1 cellular context compared by ENCODE assay signal in genomic region chr14:35353409-35354172, GRCh38.
TF ChIP-seq lines count a peak whose summit lies in the region.

No MANE protein-coding gene starts in this region.

TF ChIP-seq in HepG2, 621 proteins besides CTCF, POLR2A, EP300 and RAD21 (continued from another document and continues in another):
- TF ChIP-seq, protein P1, sequence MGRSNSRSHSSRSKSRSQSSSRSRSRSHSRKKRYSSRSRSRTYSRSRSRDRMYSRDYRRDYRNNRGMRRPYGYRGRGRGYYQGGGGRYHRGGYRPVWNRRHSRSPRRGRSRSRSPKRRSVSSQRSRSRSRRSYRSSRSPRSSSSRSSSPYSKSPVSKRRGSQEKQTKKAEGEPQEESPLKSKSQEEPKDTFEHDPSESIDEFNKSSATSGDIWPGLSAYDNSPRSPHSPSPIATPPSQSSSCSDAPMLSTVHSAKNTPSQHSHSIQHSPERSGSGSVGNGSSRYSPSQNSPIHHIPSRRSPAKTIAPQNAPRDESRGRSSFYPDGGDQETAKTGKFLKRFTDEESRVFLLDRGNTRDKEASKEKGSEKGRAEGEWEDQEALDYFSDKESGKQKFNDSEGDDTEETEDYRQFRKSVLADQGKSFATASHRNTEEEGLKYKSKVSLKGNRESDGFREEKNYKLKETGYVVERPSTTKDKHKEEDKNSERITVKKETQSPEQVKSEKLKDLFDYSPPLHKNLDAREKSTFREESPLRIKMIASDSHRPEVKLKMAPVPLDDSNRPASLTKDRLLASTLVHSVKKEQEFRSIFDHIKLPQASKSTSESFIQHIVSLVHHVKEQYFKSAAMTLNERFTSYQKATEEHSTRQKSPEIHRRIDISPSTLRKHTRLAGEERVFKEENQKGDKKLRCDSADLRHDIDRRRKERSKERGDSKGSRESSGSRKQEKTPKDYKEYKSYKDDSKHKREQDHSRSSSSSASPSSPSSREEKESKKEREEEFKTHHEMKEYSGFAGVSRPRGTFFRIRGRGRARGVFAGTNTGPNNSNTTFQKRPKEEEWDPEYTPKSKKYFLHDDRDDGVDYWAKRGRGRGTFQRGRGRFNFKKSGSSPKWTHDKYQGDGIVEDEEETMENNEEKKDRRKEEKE (IDR thresholded peaks at IDR 0.05): no peak
- no peak for TF ChIP-seq EZH2 (conservative IDR thresholded peaks at IDR 0.05; ENCODE audit: low read depth, low read length)
- TF ChIP-seq ZNF503 (CRISPR knock-in tag; IDR thresholded peaks at IDR 0.05): no peak
- TF ChIP-seq IRF9 (CRISPR knock-in tag; IDR thresholded peaks at IDR 0.05; ENCODE audit: borderline replicate concordance): no peak
- TF ChIP-seq ZKSCAN5 (CRISPR knock-in tag; IDR thresholded peaks at IDR 0.05): no peak
- TF ChIP-seq ZBTB38 (CRISPR knock-in tag; IDR thresholded peaks at IDR 0.05): peak; percentile 52; the same call in 1 of the 2 replicates
- peak; percentile 63; the same call in 1 of the 2 replicates for TF ChIP-seq FOXO1 (CRISPR knock-in tag; IDR thresholded peaks at IDR 0.05)
- TF ChIP-seq ZNF280B (CRISPR knock-in tag; IDR thresholded peaks at IDR 0.05; ENCODE audit: borderline replicate concordance): no peak
- peak; percentile 76; the same call in 1 of the 2 replicates for TF ChIP-seq ZNF510 (CRISPR knock-in tag; IDR thresholded peaks at IDR 0.05; ENCODE audit: low read depth)
- TF ChIP-seq PRPF4 (IDR thresholded peaks at IDR 0.05; ENCODE audit: low read depth, low read length, poor library complexity, severe bottlenecking): no peak
- TF ChIP-seq ZNF317 (CRISPR knock-in tag; IDR thresholded peaks at IDR 0.05): no peak
- no peak for TF ChIP-seq ZNF878 (CRISPR knock-in tag; IDR thresholded peaks at IDR 0.05)
- no peak for TF ChIP-seq MXD1 (CRISPR knock-in tag; IDR thresholded peaks at IDR 0.05)
- TF ChIP-seq ZBTB7B (CRISPR knock-in tag; IDR thresholded peaks at IDR 0.05): no peak
- no peak for TF ChIP-seq HNRNPK (IDR thresholded peaks at IDR 0.05; ENCODE audit: low read depth, low read length, poor library complexity, severe bottlenecking)
- TF ChIP-seq HNRNPL (IDR thresholded peaks at IDR 0.05; ENCODE audit: low read depth, low read length): no peak
- peak; percentile 56 for TF ChIP-seq NCOA2 (CRISPR knock-in tag; IDR thresholded peaks at IDR 0.05)
- TF ChIP-seq FOXM1 (CRISPR knock-in tag; IDR thresholded peaks at IDR 0.05): no peak
- TF ChIP-seq, protein P2, sequence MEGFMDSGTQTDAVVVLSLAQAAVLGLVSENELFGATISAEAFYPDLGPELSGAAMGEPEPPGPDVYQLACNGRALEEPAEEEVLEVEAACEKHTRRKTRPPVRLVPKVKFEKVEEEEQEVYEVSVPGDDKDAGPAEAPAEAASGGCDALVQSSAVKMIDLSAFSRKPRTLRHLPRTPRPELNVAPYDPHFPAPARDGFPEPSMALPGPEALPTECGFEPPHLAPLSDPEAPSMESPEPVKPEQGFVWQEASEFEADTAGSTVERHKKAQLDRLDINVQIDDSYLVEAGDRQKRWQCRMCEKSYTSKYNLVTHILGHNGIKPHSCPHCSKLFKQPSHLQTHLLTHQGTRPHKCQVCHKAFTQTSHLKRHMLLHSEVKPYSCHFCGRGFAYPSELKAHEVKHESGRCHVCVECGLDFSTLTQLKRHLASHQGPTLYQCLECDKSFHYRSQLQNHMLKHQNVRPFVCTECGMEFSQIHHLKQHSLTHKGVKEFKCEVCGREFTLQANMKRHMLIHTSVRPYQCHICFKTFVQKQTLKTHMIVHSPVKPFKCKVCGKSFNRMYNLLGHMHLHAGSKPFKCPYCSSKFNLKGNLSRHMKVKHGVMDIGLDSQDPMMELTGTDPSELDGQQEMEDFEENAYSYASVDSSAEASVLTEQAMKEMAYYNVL (CRISPR knock-in tag; IDR thresholded peaks at IDR 0.05; ENCODE audit: borderline replicate concordance): no peak
- TF ChIP-seq SALL1 (CRISPR knock-in tag; IDR thresholded peaks at IDR 0.05): peak; percentile 43
- TF ChIP-seq ZNF296 (CRISPR knock-in tag; conservative IDR thresholded peaks at IDR 0.05): no peak
- TF ChIP-seq ZNF205 (CRISPR knock-in tag; IDR thresholded peaks at IDR 0.05): no peak
- TF ChIP-seq ISL2 (CRISPR knock-in tag; IDR thresholded peaks at IDR 0.05): no peak
- TF ChIP-seq TCF7L2 (IDR thresholded peaks at IDR 0.05; ENCODE audit: low read depth, low read length): no peak
- no peak for TF ChIP-seq PAF1 (CRISPR knock-in tag; IDR thresholded peaks at IDR 0.05)
- no peak for TF ChIP-seq ZNF678 (CRISPR knock-in tag; IDR thresholded peaks at IDR 0.05)
- TF ChIP-seq ZSCAN31 (CRISPR knock-in tag; IDR thresholded peaks at IDR 0.05; ENCODE audit: low read depth): no peak
- peak; percentile 41; the same call in 1 of the 2 replicates for TF ChIP-seq ZNF7 (CRISPR knock-in tag; IDR thresholded peaks at IDR 0.05)
- peak; percentile 74; the same call in 1 of the 2 replicates for TF ChIP-seq ZNF614 (CRISPR knock-in tag; IDR thresholded peaks at IDR 0.05; ENCODE audit: borderline replicate concordance)
- TF ChIP-seq GTF3A (CRISPR knock-in tag; conservative IDR thresholded peaks at IDR 0.05): no peak
- TF ChIP-seq GRHL1 (CRISPR knock-in tag; conservative IDR thresholded peaks at IDR 0.05): no peak
- TF ChIP-seq SIN3B (IDR thresholded peaks at IDR 0.05; ENCODE audit: low read length): no peak
- TF ChIP-seq, protein P3, sequence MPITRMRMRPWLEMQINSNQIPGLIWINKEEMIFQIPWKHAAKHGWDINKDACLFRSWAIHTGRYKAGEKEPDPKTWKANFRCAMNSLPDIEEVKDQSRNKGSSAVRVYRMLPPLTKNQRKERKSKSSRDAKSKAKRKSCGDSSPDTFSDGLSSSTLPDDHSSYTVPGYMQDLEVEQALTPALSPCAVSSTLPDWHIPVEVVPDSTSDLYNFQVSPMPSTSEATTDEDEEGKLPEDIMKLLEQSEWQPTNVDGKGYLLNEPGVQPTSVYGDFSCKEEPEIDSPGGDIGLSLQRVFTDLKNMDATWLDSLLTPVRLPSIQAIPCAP (CRISPR knock-in tag; IDR thresholded peaks at IDR 0.05; ENCODE audit: low read depth): no peak
- peak; percentile 49; the same call in 1 of the 2 replicates for TF ChIP-seq SNAPC2 (CRISPR knock-in tag; IDR thresholded peaks at IDR 0.05)
- TF ChIP-seq ZBTB40 (IDR thresholded peaks at IDR 0.05): no peak
- TF ChIP-seq ZBTB40 (CRISPR knock-in tag; IDR thresholded peaks at IDR 0.05): no peak
- no peak for TF ChIP-seq RXRB (CRISPR knock-in tag; IDR thresholded peaks at IDR 0.05; ENCODE audit: borderline replicate concordance)
